In genomic region chr2:232384466-232384865, GRCh38 we compare ENCODE assay signal across 27 cellular contexts. TPM values are rescaled to one million over a fixed set of nuclear protein-coding genes. Genes with fewer than 3 reads are reported as not detected.
"Had no signal": no experiment of that assay in that cellular context is flagged by ENCODE, and none has a peak within 500 bp of the region (broad histone marks: within the 10 kb centered on the region; RNA-seq: fewer than 3 reads in every experiment).

No MANE protein-coding gene starts in this region.

- H3K36me3 ChIP-seq: Peyer's patch, SJSA1 had no signal

- H3K27ac Mint-ChIP-seq: IgD-negative memory B cell had no signal

- H3K4me3 ChIP-seq: K562, Peyer's patch, SK-N-MC had no signal

- H3K36me3 Mint-ChIP-seq: IgD-negative memory B cell had no signal

- H3K9me3 ChIP-seq: Peyer's patch, SJSA1 had no signal

- H3K27ac ChIP-seq: HL-60, KMS-11, Peyer's patch, SK-N-MC had no signal

- H3K9me3 Mint-ChIP-seq: IgD-negative memory B cell had no signal

- DNase-seq: Kasumi-1, MM.1S, NCI-H1092, NCI-H1105 treated with DMSO at 0.1 percent for 48 hours, NCI-H1417 treated with DMSO at 0.1 percent for 48 hours, NCI-H146, NCI-H1694 treated with DMSO at 0.1 percent for 48 hours, NCI-H1930, NCI-H2081, NCI-H2107, NCI-H226, NCI-H446, NCI-H510A, NCI-H524 treated with DMSO at 0.1 percent for 48 hours, NCI-H69, NCI-H774, Peyer's patch, SHP77 treated with DMSO at 0.1 percent for 48 hours had no signal

- H3K4me2 ChIP-seq: KMS-11 had no signal

- ATAC-seq: K562, Right ventricle myocardium inferior had no signal

- H3K27me3 ChIP-seq: SJSA1 had no signal

RNA-seq across cellular contexts. Expression of gene ALPP, which starts 5.9 kb away (rescaled TPM):
- total RNA-seq: K562, Peyer's patch, Right ventricle myocardium inferior, RPMI7951 had no signal
- polyA plus RNA-seq: IgD-negative memory B cell had no signal

RNA-seq across cellular contexts. Expression of gene ALPG, which starts 22.2 kb away (rescaled TPM):
- total RNA-seq: K562, M059J, Peyer's patch, Right ventricle myocardium inferior, RPMI7951 had no signal
- polyA plus RNA-seq: IgD-negative memory B cell, K562 had no signal
